11 cellular contexts compared by ENCODE assay signal in genomic region chr15:46297766-46298165, GRCh38.
DNase-seq lines count a peak whose midpoint lies in the region; ATAC-seq and FAIRE-seq lines count a peak whose summit lies in the region.
"Had no signal": no experiment of that assay in that cellular context is flagged by ENCODE, and none has a peak within 500 bp of the region (broad histone marks: within the 10 kb centered on the region; RNA-seq: fewer than 3 reads in every experiment).

No MANE protein-coding gene starts in this region.

- H3K27ac ChIP-seq in HUES64 (ENCODE audit: low read depth, low read length) = peak overlapping the region; percentile 19; the same call in 1 of the 2 replicates
- H3K27ac ChIP-seq: epithelial cell of prostate, WERI-Rb-1 had no signal

- no peaks in the 10 kb centered on the region for H3K9me3 ChIP-seq in HUES64 (ENCODE audit: insufficient read depth, low read depth, low read length)

- H3K36me3 ChIP-seq in HUES64 (ENCODE audit: insufficient read depth, low read length) = no peaks in the 10 kb centered on the region
- H3K36me3 ChIP-seq: WERI-Rb-1 had no signal

- ATAC-seq in GM19035 (IDR thresholded peaks at IDR 0.05; ENCODE audit: unreplicated experiment) (peak; percentile 69), HG02763 (IDR thresholded peaks at IDR 0.05; ENCODE audit: unreplicated experiment) (peak; percentile 75)
- ATAC-seq: activated T-cell treated with anti-CD3 and anti-CD28 coated beads, Interleukin-2, amount 50 U/mL, for 4 hours had no signal

- H3K9ac ChIP-seq in HUES64 (ENCODE audit: low read depth, low read length) = no peak overlapping the region

- peaks cover 23% of the 10 kb centered on the region for H3K4me1 ChIP-seq in HUES64 (ENCODE audit: insufficient read depth, low read length)

- no peak for FAIRE-seq in RCC 7860 (lab: Jason Lieb, UNC)
- no peak for FAIRE-seq in GM19239 (lab: Jason Lieb, UNC)

- WGBS in HUES64 = 83% methylated on average over 3 of the region's 3 CpGs

- DNase-seq in medulla oblongata (ENCODE audit: extremely low spot score) (peak; percentile 19), RCC 7860 (ENCODE audit: low spot score) (no peak), NCI-H146 (lab: John Stamatoyannopoulos, UW) (no peak), GM19239 (ENCODE audit: insufficient read length, low spot score) (no peak), kidney tubule cell (ENCODE audit: low spot score) (no peak)
- DNase-seq: activated T-cell treated with anti-CD3 and anti-CD28 coated beads, Interleukin-2, amount 50 U/mL, for 4 hours; WERI-Rb-1 had no signal

- no peak overlapping the region for H3K4me3 ChIP-seq in HUES64 (ENCODE audit: low read length)

- no peaks in the 10 kb centered on the region for H3K27me3 ChIP-seq in HUES64 (ENCODE audit: insufficient read depth, low read length)
